In genomic region chr13:24680921-24681585, GRCh38 we compare ENCODE assay signal across 1 cellular context.
TF ChIP-seq lines count a peak whose summit lies in the region.

No MANE protein-coding gene starts in this region.

TF ChIP-seq in GM23338, 12 proteins besides CTCF, POLR2A, EP300 and RAD21 (continued from another document):
- TF ChIP-seq, protein P1, sequence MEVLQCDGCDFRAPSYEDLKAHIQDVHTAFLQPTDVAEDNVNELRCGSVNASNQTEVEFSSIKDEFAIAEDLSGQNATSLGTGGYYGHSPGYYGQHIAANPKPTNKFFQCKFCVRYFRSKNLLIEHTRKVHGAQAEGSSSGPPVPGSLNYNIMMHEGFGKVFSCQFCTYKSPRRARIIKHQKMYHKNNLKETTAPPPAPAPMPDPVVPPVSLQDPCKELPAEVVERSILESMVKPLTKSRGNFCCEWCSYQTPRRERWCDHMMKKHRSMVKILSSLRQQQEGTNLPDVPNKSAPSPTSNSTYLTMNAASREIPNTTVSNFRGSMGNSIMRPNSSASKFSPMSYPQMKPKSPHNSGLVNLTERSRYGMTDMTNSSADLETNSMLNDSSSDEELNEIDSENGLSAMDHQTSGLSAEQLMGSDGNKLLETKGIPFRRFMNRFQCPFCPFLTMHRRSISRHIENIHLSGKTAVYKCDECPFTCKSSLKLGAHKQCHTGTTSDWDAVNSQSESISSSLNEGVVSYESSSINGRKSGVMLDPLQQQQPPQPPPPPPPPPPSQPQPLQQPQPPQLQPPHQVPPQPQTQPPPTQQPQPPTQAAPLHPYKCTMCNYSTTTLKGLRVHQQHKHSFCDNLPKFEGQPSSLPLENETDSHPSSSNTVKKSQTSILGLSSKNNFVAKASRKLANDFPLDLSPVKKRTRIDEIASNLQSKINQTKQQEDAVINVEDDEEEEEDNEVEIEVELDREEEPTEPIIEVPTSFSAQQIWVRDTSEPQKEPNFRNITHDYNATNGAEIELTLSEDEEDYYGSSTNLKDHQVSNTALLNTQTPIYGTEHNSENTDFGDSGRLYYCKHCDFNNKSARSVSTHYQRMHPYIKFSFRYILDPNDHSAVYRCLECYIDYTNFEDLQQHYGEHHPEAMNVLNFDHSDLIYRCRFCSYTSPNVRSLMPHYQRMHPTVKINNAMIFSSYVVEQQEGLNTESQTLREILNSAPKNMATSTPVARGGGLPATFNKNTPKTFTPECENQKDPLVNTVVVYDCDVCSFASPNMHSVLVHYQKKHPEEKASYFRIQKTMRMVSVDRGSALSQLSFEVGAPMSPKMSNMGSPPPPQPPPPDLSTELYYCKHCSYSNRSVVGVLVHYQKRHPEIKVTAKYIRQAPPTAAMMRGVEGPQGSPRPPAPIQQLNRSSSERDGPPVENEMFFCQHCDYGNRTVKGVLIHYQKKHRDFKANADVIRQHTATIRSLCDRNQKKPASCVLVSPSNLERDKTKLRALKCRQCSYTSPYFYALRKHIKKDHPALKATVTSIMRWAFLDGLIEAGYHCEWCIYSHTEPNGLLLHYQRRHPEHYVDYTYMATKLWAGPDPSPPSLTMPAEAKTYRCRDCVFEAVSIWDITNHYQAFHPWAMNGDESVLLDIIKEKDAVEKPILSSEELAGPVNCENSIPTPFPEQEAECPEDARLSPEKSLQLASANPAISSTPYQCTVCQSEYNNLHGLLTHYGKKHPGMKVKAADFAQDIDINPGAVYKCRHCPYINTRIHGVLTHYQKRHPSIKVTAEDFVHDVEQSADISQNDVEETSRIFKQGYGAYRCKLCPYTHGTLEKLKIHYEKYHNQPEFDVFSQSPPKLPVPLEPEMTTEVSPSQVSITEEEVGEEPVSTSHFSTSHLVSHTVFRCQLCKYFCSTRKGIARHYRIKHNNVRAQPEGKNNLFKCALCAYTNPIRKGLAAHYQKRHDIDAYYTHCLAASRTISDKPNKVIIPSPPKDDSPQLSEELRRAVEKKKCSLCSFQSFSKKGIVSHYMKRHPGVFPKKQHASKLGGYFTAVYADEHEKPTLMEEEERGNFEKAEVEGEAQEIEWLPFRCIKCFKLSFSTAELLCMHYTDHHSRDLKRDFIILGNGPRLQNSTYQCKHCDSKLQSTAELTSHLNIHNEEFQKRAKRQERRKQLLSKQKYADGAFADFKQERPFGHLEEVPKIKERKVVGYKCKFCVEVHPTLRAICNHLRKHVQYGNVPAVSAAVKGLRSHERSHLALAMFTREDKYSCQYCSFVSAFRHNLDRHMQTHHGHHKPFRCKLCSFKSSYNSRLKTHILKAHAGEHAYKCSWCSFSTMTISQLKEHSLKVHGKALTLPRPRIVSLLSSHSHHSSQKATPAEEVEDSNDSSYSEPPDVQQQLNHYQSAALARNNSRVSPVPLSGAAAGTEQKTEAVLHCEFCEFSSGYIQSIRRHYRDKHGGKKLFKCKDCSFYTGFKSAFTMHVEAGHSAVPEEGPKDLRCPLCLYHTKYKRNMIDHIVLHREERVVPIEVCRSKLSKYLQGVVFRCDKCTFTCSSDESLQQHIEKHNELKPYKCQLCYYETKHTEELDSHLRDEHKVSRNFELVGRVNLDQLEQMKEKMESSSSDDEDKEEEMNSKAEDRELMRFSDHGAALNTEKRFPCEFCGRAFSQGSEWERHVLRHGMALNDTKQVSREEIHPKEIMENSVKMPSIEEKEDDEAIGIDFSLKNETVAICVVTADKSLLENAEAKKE (CRISPR knock-in tag; IDR thresholded peaks at IDR 0.05): no peak
- no peak for TF ChIP-seq ZNF114 (CRISPR knock-in tag; IDR thresholded peaks at IDR 0.05)
- TF ChIP-seq, protein P2, sequence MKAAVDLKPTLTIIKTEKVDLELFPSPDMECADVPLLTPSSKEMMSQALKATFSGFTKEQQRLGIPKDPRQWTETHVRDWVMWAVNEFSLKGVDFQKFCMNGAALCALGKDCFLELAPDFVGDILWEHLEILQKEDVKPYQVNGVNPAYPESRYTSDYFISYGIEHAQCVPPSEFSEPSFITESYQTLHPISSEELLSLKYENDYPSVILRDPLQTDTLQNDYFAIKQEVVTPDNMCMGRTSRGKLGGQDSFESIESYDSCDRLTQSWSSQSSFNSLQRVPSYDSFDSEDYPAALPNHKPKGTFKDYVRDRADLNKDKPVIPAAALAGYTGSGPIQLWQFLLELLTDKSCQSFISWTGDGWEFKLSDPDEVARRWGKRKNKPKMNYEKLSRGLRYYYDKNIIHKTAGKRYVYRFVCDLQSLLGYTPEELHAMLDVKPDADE (IDR thresholded peaks at IDR 0.05): no peak
- no peak for TF ChIP-seq NANOG (IDR thresholded peaks at IDR 0.05; ENCODE audit: borderline replicate concordance)
- TF ChIP-seq POLR2AphosphoS5 (IDR thresholded peaks at IDR 0.05; ENCODE audit: low read depth): no peak
